8 cellular contexts compared by ENCODE assay signal in the genomic region with DNA sequence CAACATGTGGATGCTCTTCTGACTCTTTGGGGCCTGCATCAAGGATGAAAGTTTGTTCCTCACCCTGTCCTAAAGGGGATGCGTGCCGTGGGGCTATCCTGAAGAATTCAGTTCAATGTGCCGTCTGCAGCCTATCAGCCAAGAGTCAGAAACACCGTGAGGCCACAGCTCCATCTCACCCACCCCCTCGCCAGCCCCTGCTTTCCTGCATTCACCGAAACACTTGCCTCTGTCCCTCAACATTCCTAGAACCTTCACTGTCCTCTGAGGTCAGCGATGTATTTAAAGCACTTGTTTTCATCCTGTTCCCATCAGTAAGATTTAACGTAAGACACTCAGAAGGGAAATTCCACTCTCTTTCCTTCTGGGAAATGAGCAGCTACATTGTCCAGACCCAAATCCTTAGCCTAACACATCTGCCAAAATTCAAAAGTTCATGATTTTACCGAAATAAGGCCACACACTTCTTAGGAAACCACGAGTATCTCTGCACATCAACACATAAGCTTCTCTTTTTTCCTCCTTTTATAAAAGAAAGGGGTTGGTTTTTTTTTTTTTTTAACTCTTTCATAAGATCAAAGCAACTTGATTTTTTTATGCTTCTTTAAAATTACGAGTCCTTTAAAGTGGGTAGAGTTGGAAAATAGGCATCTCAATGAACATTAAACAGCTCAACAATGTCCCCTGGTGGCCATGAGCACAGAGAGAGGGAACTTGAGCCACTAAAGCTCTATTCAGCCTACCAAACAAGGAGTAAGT.
A peak's percentile ranks its signal among the peaks of the same experiment; 100 is the strongest.
DNase-seq lines count a peak whose midpoint lies in the region; ATAC-seq and TF ChIP-seq lines count a peak whose summit lies in the region.

No MANE protein-coding gene starts in this region.

- peak; percentile 55 for DNase-seq in DMS79 treated with DMSO at 0.1 percent for 48 hours (lab: John Stamatoyannopoulos, UW)
- DNase-seq in NCI-H82 treated with DMSO at 0.1 percent for 48 hours (lab: John Stamatoyannopoulos, UW; ENCODE audit: unreplicated experiment) = peak; percentile 6
- DNase-seq in activated CD8-positive, alpha-beta memory T cell treated with anti-CD3 and anti-CD28 coated beads, Interleukin-2, amount 50 U/mL, for 48 hours = peak; percentile 66
- peak; percentile 88 for DNase-seq in epithelial cell of proximal tubule (ENCODE audit: low read depth)
- DNase-seq in naive thymus-derived CD8-positive, alpha-beta T cell = peak; percentile 37 to 85 (median 70)
- DNase-seq in stimulated activated naive CD4-positive, alpha-beta T cell (lab: John Stamatoyannopoulos, UW) = peak; percentile 11 to 83 (median 64)
- DNase-seq in GOT3 (lab: John Stamatoyannopoulos, UW) = no peak

- POLR2A ChIA-PET in naive thymus-derived CD8-positive, alpha-beta T cell (lab: Charles Lee) = interaction anchor here (0.6 to 2.6 kb wide), 8 partner anchors 36 to 478 kb away, joined by 3 to 9 read pairs (median 4); a partner anchor contains a TSS

- peak overlapping the region in 7 of 10 donors; percentile 2 to 81 (median 67) for H3K27ac Mint-ChIP-seq in naive thymus-derived CD8-positive, alpha-beta T cell

- H3K4me1 Mint-ChIP-seq in naive thymus-derived CD8-positive, alpha-beta T cell = peaks cover 8 to 29% (median 20%) of the 10 kb centered on the region in 4 donors

- H3K4me3 ChIP-seq in epithelial cell of proximal tubule (ENCODE audit: low read depth, low read length) = no peak overlapping the region

- TF ChIP-seq CTCF in epithelial cell of proximal tubule (conservative IDR thresholded peaks at IDR 0.05; ENCODE audit: low read depth, low read length) = peak; percentile 99

- peak; percentile 40 for ATAC-seq in HG02798 (IDR thresholded peaks at IDR 0.05; ENCODE audit: poor library complexity, unreplicated experiment)
- ATAC-seq in naive thymus-derived CD8-positive, alpha-beta T cell = peak; percentile 89 to 93

- H3K36me3 Mint-ChIP-seq in naive thymus-derived CD8-positive, alpha-beta T cell = peaks cover 0 to 5% (median 3%) of the 10 kb centered on the region in 3 donors

- no peaks in the 10 kb centered on the region for H3K27me3 Mint-ChIP-seq in naive thymus-derived CD8-positive, alpha-beta T cell

- peak overlapping the region; percentile 26 to 83 (median 60) for H3K4me3 Mint-ChIP-seq in naive thymus-derived CD8-positive, alpha-beta T cell

- H3K9me3 Mint-ChIP-seq in naive thymus-derived CD8-positive, alpha-beta T cell = no peaks in the 10 kb centered on the region
